20 cellular contexts compared by ENCODE assay signal in the genomic region with DNA sequence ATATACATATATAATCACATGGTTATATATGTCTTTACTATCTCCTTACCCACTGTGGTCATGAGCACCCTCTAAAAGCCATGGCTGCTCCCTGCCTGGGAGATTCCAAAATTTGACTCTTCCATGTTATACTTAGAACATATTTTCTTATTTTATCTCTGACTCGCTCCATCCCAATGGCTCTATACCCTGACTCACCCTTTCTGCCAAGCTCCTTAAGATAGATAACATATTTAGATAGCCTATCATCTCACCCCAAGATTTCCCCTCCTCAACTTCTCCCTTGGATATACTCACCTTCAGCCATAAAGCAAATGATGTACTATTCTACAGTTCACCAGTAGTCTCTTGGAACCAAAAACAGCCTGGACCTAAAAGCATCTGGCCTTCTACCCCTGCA.
A peak's percentile ranks its signal among the peaks of the same experiment; 100 is the strongest.
DNase-seq lines count a peak whose midpoint lies in the region; ATAC-seq, FAIRE-seq and TF ChIP-seq lines count a peak whose summit lies in the region.
"Had no signal": no experiment of that assay in that cellular context is flagged by ENCODE, and none has a peak within 500 bp of the region (broad histone marks: within the 10 kb centered on the region; RNA-seq: fewer than 3 reads in every experiment).

No MANE protein-coding gene starts in this region.

- DNase-seq in SK-N-SH (no peak), astrocyte (ENCODE audit: low read depth) (peak; percentile 25), fibroblast of peridontal ligament (ENCODE audit: extremely low read depth) (peak; percentile 29), omental fat pad (ENCODE audit: low spot score) (no peak), D341Med (ENCODE audit: low spot score) (no peak)
- no peak for DNase-seq in activated T-cell treated with anti-CD3 and anti-CD28 coated beads, Interleukin-2, amount 50 U/mL, for 72 hours
- DNase-seq: CD8-positive, alpha-beta T cell; DND-41; HFFc6; MG63; NCI-H1092 treated with DMSO at 0.1 percent for 48 hours; NCI-H2227 treated with DMSO at 0.1 percent for 48 hours; NCI-H69; NK-92 treated with Interleukin-12 subunit alpha and Interleukin-12 subunit beta, amount 100 ng/mL, for 24 hours; SIG-M5 had no signal

- H3K4me1 Mint-ChIP-seq in astrocyte (ENCODE audit: low read depth, unreplicated experiment), result peaks cover 16% of the 10 kb centered on the region
- H3K4me1 Mint-ChIP-seq in activated T-cell treated with anti-CD3 and anti-CD28 coated beads, Interleukin-2, amount 50 U/mL, for 72 hours (ENCODE audit: low read depth), result no peaks in the 10 kb centered on the region

- H3K4me2 ChIP-seq in SK-N-SH (no peak overlapping the region), astrocyte (ENCODE audit: low read length) (no peak overlapping the region)
- H3K4me2 ChIP-seq: BLaER1 had no signal

- H3K9ac ChIP-seq in SK-N-SH (no peak overlapping the region), astrocyte (ENCODE audit: low read length) (no peak overlapping the region)
- H3K9ac ChIP-seq: BLaER1 had no signal

- H3K36me3 Mint-ChIP-seq in astrocyte (ENCODE audit: low read depth, unreplicated experiment), result no peaks in the 10 kb centered on the region
- no peaks in the 10 kb centered on the region for H3K36me3 Mint-ChIP-seq in activated T-cell treated with anti-CD3 and anti-CD28 coated beads, Interleukin-2, amount 50 U/mL, for 72 hours (ENCODE audit: insufficient read depth in 2 of 2)
- H3K36me3 Mint-ChIP-seq: CD8-positive, alpha-beta T cell had no signal

- no peaks in the 10 kb centered on the region for H3K36me3 ChIP-seq in SK-N-SH (replicated peaks in 1 of 2; ENCODE audit: control insufficient read depth in 1 of 2, insufficient read depth in 2 of 2, low read length in 1 of 2)
- H3K36me3 ChIP-seq in astrocyte (ENCODE audit: insufficient read depth, low read length), result no peaks in the 10 kb centered on the region
- H3K36me3 ChIP-seq: BLaER1, MG63 had no signal

- H3K27ac Mint-ChIP-seq in astrocyte (ENCODE audit: unreplicated experiment), result no peak overlapping the region
- H3K27ac Mint-ChIP-seq in activated T-cell treated with anti-CD3 and anti-CD28 coated beads, Interleukin-2, amount 50 U/mL, for 72 hours, result no peak overlapping the region
- H3K27ac Mint-ChIP-seq: CD8-positive, alpha-beta T cell; HFFc6 had no signal

- WGBS in SK-N-SH (ENCODE audit: low lambda C conversion rate), result 53% methylated on average over 1 of the region's 1 CpG

- TF ChIP-seq EP300 in SK-N-SH (IDR thresholded peaks at IDR 0.05; ENCODE audit: borderline replicate concordance in 1 of 2, low read depth in 1 of 2, low read length in 1 of 2), result no peak

- H3K9me3 ChIP-seq in SK-N-SH (no peaks in the 10 kb centered on the region), astrocyte (ENCODE audit: insufficient read depth, low read depth, low read length) (no peaks in the 10 kb centered on the region)
- H3K9me3 ChIP-seq: BLaER1, MG63 had no signal

- POLR2A ChIA-PET in SK-N-SH (lab: Yijun Ruan, JAX), result no interaction called here

- ATAC-seq in SK-N-SH treated with all-trans-retinoic acid at 6 μM for 48 hours, result no peak; the same call in 2 of the 3 replicates
- ATAC-seq in omental fat pad (ENCODE audit: low FRiP score), result peak; percentile 35
- no peak for ATAC-seq in GM19023 (IDR thresholded peaks at IDR 0.05; ENCODE audit: unreplicated experiment)
- ATAC-seq in activated T-cell treated with anti-CD3 and anti-CD28 coated beads, Interleukin-2, amount 50 U/mL, for 72 hours (replicated peaks in 1 of 2), result no peak
- ATAC-seq: CD8-positive, alpha-beta T cell had no signal

- H2AFZ ChIP-seq in SK-N-SH (ENCODE audit: low read depth) (no peak overlapping the region), astrocyte (ENCODE audit: low read depth, low read length) (no peak overlapping the region)

- H3K79me2 ChIP-seq in SK-N-SH (ENCODE audit: insufficient read depth) (no peaks in the 10 kb centered on the region), astrocyte (ENCODE audit: insufficient read depth, low read length) (no peaks in the 10 kb centered on the region)

- CTCF ChIA-PET in SK-N-SH (lab: Yijun Ruan, JAX), result no interaction called here

- H3K4me1 ChIP-seq in SK-N-SH (ENCODE audit: control insufficient read depth in 1 of 2, insufficient read depth in 2 of 2, low read depth in 1 of 2, low read length in 1 of 2) (peaks cover 0 to 28% of the 10 kb centered on the region in 2 experiments; a peak in 2 of 4 replicates), astrocyte (ENCODE audit: insufficient read depth, low read length) (peaks cover 19% of the 10 kb centered on the region)

- H3F3A ChIP-seq in SK-N-SH (replicated peaks; ENCODE audit: insufficient read depth), result peaks cover 25% of the 10 kb centered on the region

- H3K4me3 ChIP-seq in SK-N-SH (ENCODE audit: low read depth in 2 of 2, low read length in 1 of 2), result no peak overlapping the region
- no peak overlapping the region for H3K4me3 ChIP-seq in astrocyte (ENCODE audit: insufficient read depth, low read depth, low read length)
- H3K4me3 ChIP-seq: BLaER1, MG63 had no signal

- H3K27ac ChIP-seq in SK-N-SH (ENCODE audit: low read depth in 2 of 2, low read length in 1 of 2), result no peak overlapping the region
- H3K27ac ChIP-seq in astrocyte (ENCODE audit: low read depth, low read length), result no peak overlapping the region
- H3K27ac ChIP-seq: 22Rv1, BLaER1 had no signal

- no peaks in the 10 kb centered on the region for H3K27me3 ChIP-seq in SK-N-SH (ENCODE audit: insufficient read depth)
- H3K27me3 ChIP-seq in astrocyte (ENCODE audit: insufficient read depth, low read length), result no peaks in the 10 kb centered on the region
- H3K27me3 ChIP-seq: BLaER1, MG63 had no signal

- no peaks in the 10 kb centered on the region for H3K27me3 Mint-ChIP-seq in astrocyte (ENCODE audit: low read depth, unreplicated experiment)
- H3K27me3 Mint-ChIP-seq in activated T-cell treated with anti-CD3 and anti-CD28 coated beads, Interleukin-2, amount 50 U/mL, for 72 hours (ENCODE audit: low read depth), result no peaks in the 10 kb centered on the region

- H3K9me2 ChIP-seq in SK-N-SH, result no peaks in the 10 kb centered on the region

- TF ChIP-seq CTCF in SK-N-SH (IDR thresholded peaks at IDR 0.05) (no peak), astrocyte (IDR thresholded peaks at IDR 0.05; ENCODE audit: insufficient read depth, low read depth, low read length) (no peak), omental fat pad (IDR thresholded peaks at IDR 0.05) (no peak)

- FAIRE-seq in astrocyte (lab: Jason Lieb, UNC), result no peak
- FAIRE-seq: GM12892 had no signal

- no peak overlapping the region for H3K4me3 Mint-ChIP-seq in astrocyte (ENCODE audit: unreplicated experiment)
- H3K4me3 Mint-ChIP-seq in activated T-cell treated with anti-CD3 and anti-CD28 coated beads, Interleukin-2, amount 50 U/mL, for 72 hours, result no peak overlapping the region
- H3K4me3 Mint-ChIP-seq: CD8-positive, alpha-beta T cell; HFFc6 had no signal

- H3K9me3 Mint-ChIP-seq in astrocyte (ENCODE audit: unreplicated experiment), result no peaks in the 10 kb centered on the region
- H3K9me3 Mint-ChIP-seq in activated T-cell treated with anti-CD3 and anti-CD28 coated beads, Interleukin-2, amount 50 U/mL, for 72 hours, result no peaks in the 10 kb centered on the region
- H3K9me3 Mint-ChIP-seq: CD8-positive, alpha-beta T cell; HFFc6 had no signal

- H4K20me1 ChIP-seq in SK-N-SH (ENCODE audit: insufficient read depth) (no peaks in the 10 kb centered on the region), astrocyte (ENCODE audit: insufficient read depth, low read length) (no peaks in the 10 kb centered on the region)
- H4K20me1 ChIP-seq: BLaER1 had no signal

- no peak for TF ChIP-seq RAD21 in SK-N-SH (IDR thresholded peaks at IDR 0.05; ENCODE audit: low read length)

TF ChIP-seq in SK-N-SH, 30 proteins besides CTCF, POLR2A, EP300 and RAD21:
- TF ChIP-seq JUND (IDR thresholded peaks at IDR 0.05) (peak; percentile 18; the same call in 1 of the 2 replicates), FOXM1 (IDR thresholded peaks at IDR 0.05; ENCODE audit: low read depth) (no peak), YY1 (IDR thresholded peaks at IDR 0.05; ENCODE audit: low read depth) (no peak), FOSL2 (IDR thresholded peaks at IDR 0.05; ENCODE audit: borderline replicate concordance, low read depth) (peak; percentile 27; the same call in 1 of the 2 replicates), TCF12 (IDR thresholded peaks at IDR 0.05) (0 out of 2 replicates have a peak, but pooled peaks have one; percentile 14), RFX5 (IDR thresholded peaks at IDR 0.05; ENCODE audit: low read length) (no peak)
TF ChIP-seq in SK-N-SH: peak in this region for 3.

TF ChIP-seq in SK-N-SH treated with all-trans-retinoic acid at 6 μM for 48 hours, 23 proteins besides CTCF, POLR2A, EP300 and RAD21 (continues in another document):
- TF ChIP-seq CSRNP3 (CRISPR knock-in tag; IDR thresholded peaks at IDR 0.05) (no peak), ARNTL (CRISPR knock-in tag; IDR thresholded peaks at IDR 0.05; ENCODE audit: borderline replicate concordance, low read depth) (no peak), PPARA (CRISPR knock-in tag; IDR thresholded peaks at IDR 0.05; ENCODE audit: borderline replicate concordance) (no peak), ESRRG (CRISPR knock-in tag; IDR thresholded peaks at IDR 0.05) (no peak), ZFP3 (CRISPR knock-in tag; IDR thresholded peaks at IDR 0.05) (no peak), TOX (CRISPR knock-in tag; IDR thresholded peaks at IDR 0.05; ENCODE audit: borderline replicate concordance) (no peak), ZNF565 (CRISPR knock-in tag; conservative IDR thresholded peaks at IDR 0.05; ENCODE audit: low read depth) (no peak)
- TF ChIP-seq, protein P1, sequence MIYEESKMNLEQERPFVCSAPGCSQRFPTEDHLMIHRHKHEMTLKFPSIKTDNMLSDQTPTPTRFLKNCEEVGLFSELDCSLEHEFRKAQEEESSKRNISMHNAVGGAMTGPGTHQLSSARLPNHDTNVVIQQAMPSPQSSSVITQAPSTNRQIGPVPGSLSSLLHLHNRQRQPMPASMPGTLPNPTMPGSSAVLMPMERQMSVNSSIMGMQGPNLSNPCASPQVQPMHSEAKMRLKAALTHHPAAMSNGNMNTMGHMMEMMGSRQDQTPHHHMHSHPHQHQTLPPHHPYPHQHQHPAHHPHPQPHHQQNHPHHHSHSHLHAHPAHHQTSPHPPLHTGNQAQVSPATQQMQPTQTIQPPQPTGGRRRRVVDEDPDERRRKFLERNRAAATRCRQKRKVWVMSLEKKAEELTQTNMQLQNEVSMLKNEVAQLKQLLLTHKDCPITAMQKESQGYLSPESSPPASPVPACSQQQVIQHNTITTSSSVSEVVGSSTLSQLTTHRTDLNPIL (CRISPR knock-in tag; IDR thresholded peaks at IDR 0.05; ENCODE audit: low read depth), result no peak

Comparison
In these comparisons a context has a peak if more than half of its experiments do, and no peak if none do; other contexts are left out.
1. DNase-seq: peak in astrocyte (single experiment) and fibroblast of peridontal ligament (single experiment); none in SK-N-SH (single experiment), omental fat pad (single experiment), D341Med (single experiment) and activated T-cell treated with anti-CD3 and anti-CD28 coated beads, Interleukin-2, amount 50 U/mL, for 72 hours (0 of 2).